In the genomic region with DNA sequence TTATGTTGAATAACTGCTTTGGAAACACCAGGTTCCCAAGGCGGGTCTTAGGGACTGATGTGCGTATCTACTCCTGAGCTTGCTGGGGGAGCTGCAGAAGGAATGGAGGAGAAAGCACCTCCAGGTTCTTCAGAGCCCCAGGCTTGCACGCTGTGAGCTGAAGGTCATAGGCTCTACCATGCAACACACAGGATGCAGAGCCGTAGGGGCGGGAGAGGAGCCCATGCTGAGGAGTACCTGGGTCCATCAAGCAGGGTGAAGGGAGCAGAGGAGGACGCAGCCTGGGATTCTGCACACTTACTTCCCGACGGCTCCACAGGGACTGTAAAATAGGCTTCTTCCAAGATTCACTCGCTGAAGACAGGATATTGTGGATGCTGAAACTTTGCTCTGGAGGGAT, we compare ENCODE assay signal across 28 cellular contexts.
"Had no signal": no experiment of that assay in that cellular context is flagged by ENCODE, and none has a peak within 500 bp of the region (broad histone marks: within the 10 kb centered on the region; RNA-seq: fewer than 3 reads in every experiment).

No MANE protein-coding gene starts in this region.

- H3K27ac ChIP-seq: colonic mucosa, coronary artery, dorsolateral prefrontal cortex, epithelial cell of prostate, esophagus muscularis mucosa, esophagus squamous epithelium, foreskin keratinocyte, gastrocnemius medialis, gastroesophageal sphincter, heart left ventricle, heart right ventricle had no signal

- H3K4me1 ChIP-seq: colonic mucosa, esophagus muscularis mucosa, esophagus squamous epithelium, foreskin keratinocyte, gastrocnemius medialis, gastroesophageal sphincter, heart left ventricle, heart right ventricle had no signal

- ATAC-seq: effector memory CD8-positive, alpha-beta T cell; esophagus mucosa; foreskin keratinocyte; gastrocnemius medialis; gastroesophageal sphincter; heart left ventricle; heart right ventricle had no signal

- H3K4me1 Mint-ChIP-seq: endodermal cell had no signal

- DNase-seq: colonic mucosa; cortex of kidney; dermis blood vessel endothelial cell; dorsolateral prefrontal cortex; effector CD4-positive, alpha-beta T cell; effector CD8-positive, alpha-beta T cell; effector memory CD4-positive, alpha-beta T cell; effector memory CD8-positive, alpha-beta T cell; endodermal cell; erythroblast; esophagus squamous epithelium; foreskin fibroblast; foreskin keratinocyte; foreskin melanocyte; gastrocnemius medialis; head of caudate nucleus; heart left ventricle; heart right ventricle had no signal

- H3K4me3 Mint-ChIP-seq: dendritic cell treated with granulocyte-macrophage colony-stimulating factor and Interleukin-4, amounts not matched to agents 40 ng/mL and 50 ng/mL, for 4 days; effector memory CD8-positive, alpha-beta T cell; endodermal cell had no signal

- H3K27me3 ChIP-seq: colonic mucosa, esophagus muscularis mucosa, esophagus squamous epithelium, foreskin keratinocyte, gastrocnemius medialis, gastroesophageal sphincter, heart left ventricle, heart right ventricle had no signal

- H3K27ac Mint-ChIP-seq: dendritic cell treated with granulocyte-macrophage colony-stimulating factor and Interleukin-4, amounts not matched to agents 40 ng/mL and 50 ng/mL, for 4 days; effector memory CD8-positive, alpha-beta T cell; endodermal cell had no signal

- H3K4me3 ChIP-seq: colonic mucosa, coronary artery, dorsolateral prefrontal cortex, esophagus muscularis mucosa, esophagus squamous epithelium, gastrocnemius medialis, gastroesophageal sphincter, heart left ventricle, heart right ventricle had no signal

- FAIRE-seq: colon, endometrium, endothelial cell of umbilical vein, frontal cortex had no signal

- H3K27me3 Mint-ChIP-seq: dendritic cell treated with granulocyte-macrophage colony-stimulating factor and Interleukin-4, amounts not matched to agents 40 ng/mL and 50 ng/mL, for 4 days; effector memory CD8-positive, alpha-beta T cell had no signal

- H3K9me3 ChIP-seq: colonic mucosa, esophagus muscularis mucosa, esophagus squamous epithelium, gastrocnemius medialis, gastroesophageal sphincter had no signal

- H3K36me3 ChIP-seq: colonic mucosa, esophagus muscularis mucosa, esophagus squamous epithelium, gastrocnemius medialis, gastroesophageal sphincter, heart left ventricle, heart right ventricle had no signal
